In genomic region chr10:56360967-56361841, GRCh38 we compare ENCODE assay signal across 8 cellular contexts. TPM values are rescaled to one million over a fixed set of nuclear protein-coding genes. Genes with fewer than 3 reads are reported as not detected.
DNase-seq lines count a peak whose midpoint lies in the region; TF ChIP-seq lines count a peak whose summit lies in the region.

A gene with protein sequence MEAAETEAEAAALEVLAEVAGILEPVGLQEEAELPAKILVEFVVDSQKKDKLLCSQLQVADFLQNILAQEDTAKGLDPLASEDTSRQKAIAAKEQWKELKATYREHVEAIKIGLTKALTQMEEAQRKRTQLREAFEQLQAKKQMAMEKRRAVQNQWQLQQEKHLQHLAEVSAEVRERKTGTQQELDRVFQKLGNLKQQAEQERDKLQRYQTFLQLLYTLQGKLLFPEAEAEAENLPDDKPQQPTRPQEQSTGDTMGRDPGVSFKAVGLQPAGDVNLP (minus strand): TSS chr10:56361259. CDS start chr10:56361236, 23 bp downstream.

- H3K9me3 ChIP-seq in effector memory CD4-positive, alpha-beta T cell (ENCODE audit: control insufficient read depth, low read length): no peaks in the 10 kb centered on the region

- H3K36me3 ChIP-seq in effector memory CD4-positive, alpha-beta T cell (ENCODE audit: control insufficient read depth, insufficient read depth, low read length): no peaks in the 10 kb centered on the region

- DNase-seq in COLO668 (lab: John Stamatoyannopoulos, UW; ENCODE audit: unreplicated experiment) (peak; percentile 93), GM20000 (ENCODE audit: low spot score) (peak; percentile 87), HS-5 (ENCODE audit: low read depth) (peak; percentile 81), NK-92 (lab: John Stamatoyannopoulos, UW; ENCODE audit: unreplicated experiment) (peak; percentile 53), lung microvascular endothelial cell (ENCODE audit: low read depth in 2 of 2) (peak; percentile 97 to 98)
- DNase-seq in activated CD8-positive, alpha-beta memory T cell treated with anti-CD3 and anti-CD28 coated beads for 1 hour (ENCODE audit: extremely low read depth in 1 of 2, low read depth in 1 of 2): peak; percentile 76 to 83
- DNase-seq in effector memory CD4-positive, alpha-beta T cell: peak; percentile 82 to 88 (median 85)
- peak; percentile 80 to 86 (median 85) for DNase-seq in stimulated activated CD4-positive, alpha-beta T cell treated with anti-CD3 and anti-CD28 coated beads, TNF-alpha, amount 100 ng/mL, for 4 hours (ENCODE audit: low read depth in 3 of 3)

- peaks cover 11% of the 10 kb centered on the region for H3K4me1 ChIP-seq in effector memory CD4-positive, alpha-beta T cell (ENCODE audit: control insufficient read depth, insufficient read depth, low read length, poor library complexity, severe bottlenecking)

- H3K4me3 ChIP-seq in effector memory CD4-positive, alpha-beta T cell (ENCODE audit: insufficient read depth, low read depth, low read length, poor library complexity, severe bottlenecking): peak within 1 kb of the TSS; percentile 87

- no peak for TF ChIP-seq CTCF in GM20000 (IDR thresholded peaks at IDR 0.05; ENCODE audit: extremely low read depth, missing control alignments)

- H3K27ac ChIP-seq in effector memory CD4-positive, alpha-beta T cell (ENCODE audit: insufficient read depth, low read length, poor library complexity, severe bottlenecking): peak within 1 kb of the TSS; percentile 51

- H3K27me3 ChIP-seq in effector memory CD4-positive, alpha-beta T cell (replicated peaks; ENCODE audit: control insufficient read depth, insufficient read depth, low read length, poor library complexity, severe bottlenecking): no peaks in the 10 kb centered on the region

RNA-seq across cellular contexts. Expression of the gene that starts here (rescaled TPM):
- total RNA-seq in lung microvascular endothelial cell: 7.7 and 23.8 TPM in 2 replicates

Comparison
In these comparisons a context has a peak if more than half of its experiments do, and no peak if none do; other contexts are left out.
1. Peak in every context shown above with its lines: DNase-seq, H3K4me3 ChIP-seq and H3K27ac ChIP-seq.